24 cellular contexts compared by ENCODE assay signal in the genomic region with DNA sequence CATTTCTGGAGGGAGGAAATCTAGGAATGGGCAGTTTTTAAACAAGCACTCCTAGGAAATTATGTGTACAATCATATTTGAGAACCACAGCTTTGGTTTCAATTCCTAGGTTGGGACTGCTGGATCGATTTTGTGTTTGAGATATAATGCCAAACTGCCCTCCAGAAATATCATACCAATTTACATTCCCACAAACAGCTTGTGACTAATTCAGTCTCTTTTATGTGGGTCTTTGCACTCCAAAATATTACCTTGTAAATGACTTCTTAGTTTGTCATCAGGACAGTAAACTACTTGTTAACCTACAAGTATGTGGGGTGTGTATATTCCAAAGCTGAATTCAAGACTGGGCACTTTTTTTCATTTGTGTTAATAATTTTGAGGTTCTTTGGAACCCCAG. TPM values are rescaled to one million over a fixed set of nuclear protein-coding genes. Genes with fewer than 3 reads are reported as not detected.
A peak's percentile ranks its signal among the peaks of the same experiment; 100 is the strongest.
DNase-seq lines count a peak whose midpoint lies in the region; ATAC-seq and TF ChIP-seq lines count a peak whose summit lies in the region.
"Had no signal": no experiment of that assay in that cellular context is flagged by ENCODE, and none has a peak within 500 bp of the region (broad histone marks: within the 10 kb centered on the region; RNA-seq: fewer than 3 reads in every experiment).

No MANE protein-coding gene starts in this region.

- no peak for TF ChIP-seq CTCF in A673 (conservative IDR thresholded peaks at IDR 0.05; ENCODE audit: low read depth, low read length)

- POLR2A ChIA-PET in A673 (lab: Charles Lee; ENCODE audit: low non-redundant PET), result no interaction called here

- peak; percentile 5 for DNase-seq in A673 (ENCODE audit: low spot score)
- peak; percentile 82 for DNase-seq in LoVo (ENCODE audit: low spot score)
- peak; percentile 96 for DNase-seq in SW480 (ENCODE audit: low spot score)
- DNase-seq in renal cortical epithelial cell (ENCODE audit: low read depth), result peak; percentile 31
- DNase-seq in iPS-NIHi7 (ENCODE audit: extremely low spot score), result no peak
- no peak for DNase-seq in cerebellum (ENCODE audit: low spot score)
- no peak for DNase-seq in activated CD4-positive, alpha-beta T cell treated with anti-CD3 and anti-CD28 coated beads for 4 hours
- DNase-seq: DMS53, EL, H7, KBM-7, MV-4-11, NCI-H1694 treated with DMSO at 0.1 percent for 48 hours, NCI-H2081 treated with DMSO at 0.1 percent for 48 hours, NCI-H2171 treated with DMSO at 0.1 percent for 48 hours, NCI-H526, SHP77 treated with DMSO at 0.1 percent for 48 hours, SK-N-SH had no signal

- H3K27ac ChIP-seq in A673 (ENCODE audit: low read depth, low read length, poor library complexity, severe bottlenecking), result no peak overlapping the region
- H3K27ac ChIP-seq: HL-60 had no signal

- H3K27me3 ChIP-seq in A673 (replicated peaks; ENCODE audit: insufficient read depth, low read depth, low read length, poor library complexity), result no peaks in the 10 kb centered on the region

- no peak for ATAC-seq in GM21381 (IDR thresholded peaks at IDR 0.05; ENCODE audit: unreplicated experiment)

- peaks cover 55% of the 10 kb centered on the region for H3K4me1 ChIP-seq in A673 (ENCODE audit: insufficient read depth, low read length, poor library complexity, severe bottlenecking)

- H3K36me3 ChIP-seq in A673 (ENCODE audit: insufficient read depth, low read length, poor library complexity, severe bottlenecking), result no peaks in the 10 kb centered on the region

- intact Hi-C loops in A673 (cut with micrococcal nuclease; ENCODE audit: unreplicated experiment), result loop anchor here (10.0 kb wide), 2 partner anchors 251 to 481 kb away; no protein-coding TSS in a partner anchor

- CTCF ChIA-PET in A673 (lab: Charles Lee), result interaction anchor here (0.6 to 0.9 kb wide), 2 partner anchors 10 to 269 kb away, joined by 3 read pairs; partner anchors contain the start of gene BARX2

- no peak overlapping the region for H3K4me3 ChIP-seq in A673 (ENCODE audit: low read depth, low read length, poor library complexity, severe bottlenecking)

- no peaks in the 10 kb centered on the region for H3K9me3 ChIP-seq in A673 (ENCODE audit: low read depth, low read length, poor library complexity, severe bottlenecking)
- H3K9me3 ChIP-seq: SK-N-SH had no signal

- no TSS peak for BruUV-seq in A673 (replicated peaks; lab: Mats Ljungman, UMichigan)

RNA-seq across cellular contexts. Expression of gene BARX2, which starts 9.8 kb away (rescaled TPM):
- total RNA-seq in A673 (2021), result 36.4 and 43.0 TPM in 2 replicates
- total RNA-seq in renal cortical epithelial cell, result 0.10 TPM in 1 of 2 replicates, not detected in the other
- total RNA-seq in cerebellum, result not detected
- total RNA-seq: A172, B cell, H7, HT1080, RPMI7951 had no signal

Comparison
In these comparisons a context has a peak if more than half of its experiments do, and no peak if none do; other contexts are left out.
1. DNase-seq: peak in A673 (single experiment), LoVo (single experiment), SW480 (single experiment) and renal cortical epithelial cell (single experiment); none in iPS-NIHi7 (single experiment), cerebellum (single experiment) and activated CD4-positive, alpha-beta T cell treated with anti-CD3 and anti-CD28 coated beads for 4 hours (0 of 2).
2. RNA of gene BARX2, which starts 9.8 kb away (total RNA-seq): 36.4 to 43.0 TPM in A673; 0.10 TPM in renal cortical epithelial cell and not detected in cerebellum (single experiment); every median in the first group is over 10 times any median in the second.